ENCODE assay signal across 1 cellular context in genomic region chrX:10111364-10112148, GRCh38.
TF ChIP-seq lines count a peak whose summit lies in the region.

No MANE protein-coding gene starts in this region.

TF ChIP-seq in WTC11, 78 proteins besides CTCF, POLR2A, EP300 and RAD21 (continued from another document):
- TF ChIP-seq, protein P1, sequence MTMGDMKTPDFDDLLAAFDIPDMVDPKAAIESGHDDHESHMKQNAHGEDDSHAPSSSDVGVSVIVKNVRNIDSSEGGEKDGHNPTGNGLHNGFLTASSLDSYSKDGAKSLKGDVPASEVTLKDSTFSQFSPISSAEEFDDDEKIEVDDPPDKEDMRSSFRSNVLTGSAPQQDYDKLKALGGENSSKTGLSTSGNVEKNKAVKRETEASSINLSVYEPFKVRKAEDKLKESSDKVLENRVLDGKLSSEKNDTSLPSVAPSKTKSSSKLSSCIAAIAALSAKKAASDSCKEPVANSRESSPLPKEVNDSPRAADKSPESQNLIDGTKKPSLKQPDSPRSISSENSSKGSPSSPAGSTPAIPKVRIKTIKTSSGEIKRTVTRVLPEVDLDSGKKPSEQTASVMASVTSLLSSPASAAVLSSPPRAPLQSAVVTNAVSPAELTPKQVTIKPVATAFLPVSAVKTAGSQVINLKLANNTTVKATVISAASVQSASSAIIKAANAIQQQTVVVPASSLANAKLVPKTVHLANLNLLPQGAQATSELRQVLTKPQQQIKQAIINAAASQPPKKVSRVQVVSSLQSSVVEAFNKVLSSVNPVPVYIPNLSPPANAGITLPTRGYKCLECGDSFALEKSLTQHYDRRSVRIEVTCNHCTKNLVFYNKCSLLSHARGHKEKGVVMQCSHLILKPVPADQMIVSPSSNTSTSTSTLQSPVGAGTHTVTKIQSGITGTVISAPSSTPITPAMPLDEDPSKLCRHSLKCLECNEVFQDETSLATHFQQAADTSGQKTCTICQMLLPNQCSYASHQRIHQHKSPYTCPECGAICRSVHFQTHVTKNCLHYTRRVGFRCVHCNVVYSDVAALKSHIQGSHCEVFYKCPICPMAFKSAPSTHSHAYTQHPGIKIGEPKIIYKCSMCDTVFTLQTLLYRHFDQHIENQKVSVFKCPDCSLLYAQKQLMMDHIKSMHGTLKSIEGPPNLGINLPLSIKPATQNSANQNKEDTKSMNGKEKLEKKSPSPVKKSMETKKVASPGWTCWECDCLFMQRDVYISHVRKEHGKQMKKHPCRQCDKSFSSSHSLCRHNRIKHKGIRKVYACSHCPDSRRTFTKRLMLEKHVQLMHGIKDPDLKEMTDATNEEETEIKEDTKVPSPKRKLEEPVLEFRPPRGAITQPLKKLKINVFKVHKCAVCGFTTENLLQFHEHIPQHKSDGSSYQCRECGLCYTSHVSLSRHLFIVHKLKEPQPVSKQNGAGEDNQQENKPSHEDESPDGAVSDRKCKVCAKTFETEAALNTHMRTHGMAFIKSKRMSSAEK (CRISPR knock-in tag; IDR thresholded peaks at IDR 0.05; ENCODE audit: borderline replicate concordance), result no peak
- TF ChIP-seq, protein P2, sequence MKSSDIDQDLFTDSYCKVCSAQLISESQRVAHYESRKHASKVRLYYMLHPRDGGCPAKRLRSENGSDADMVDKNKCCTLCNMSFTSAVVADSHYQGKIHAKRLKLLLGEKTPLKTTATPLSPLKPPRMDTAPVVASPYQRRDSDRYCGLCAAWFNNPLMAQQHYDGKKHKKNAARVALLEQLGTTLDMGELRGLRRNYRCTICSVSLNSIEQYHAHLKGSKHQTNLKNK (CRISPR knock-in tag; IDR thresholded peaks at IDR 0.05), result no peak
- TF ChIP-seq ZNF671 (CRISPR knock-in tag; IDR thresholded peaks at IDR 0.05), result no peak
- no peak for TF ChIP-seq SP1 (CRISPR knock-in tag; conservative IDR thresholded peaks at IDR 0.05)
TF ChIP-seq in WTC11: peak in this region for 0.
